Comparison of ENCODE assay signal across 2 cellular contexts in the genomic region with DNA sequence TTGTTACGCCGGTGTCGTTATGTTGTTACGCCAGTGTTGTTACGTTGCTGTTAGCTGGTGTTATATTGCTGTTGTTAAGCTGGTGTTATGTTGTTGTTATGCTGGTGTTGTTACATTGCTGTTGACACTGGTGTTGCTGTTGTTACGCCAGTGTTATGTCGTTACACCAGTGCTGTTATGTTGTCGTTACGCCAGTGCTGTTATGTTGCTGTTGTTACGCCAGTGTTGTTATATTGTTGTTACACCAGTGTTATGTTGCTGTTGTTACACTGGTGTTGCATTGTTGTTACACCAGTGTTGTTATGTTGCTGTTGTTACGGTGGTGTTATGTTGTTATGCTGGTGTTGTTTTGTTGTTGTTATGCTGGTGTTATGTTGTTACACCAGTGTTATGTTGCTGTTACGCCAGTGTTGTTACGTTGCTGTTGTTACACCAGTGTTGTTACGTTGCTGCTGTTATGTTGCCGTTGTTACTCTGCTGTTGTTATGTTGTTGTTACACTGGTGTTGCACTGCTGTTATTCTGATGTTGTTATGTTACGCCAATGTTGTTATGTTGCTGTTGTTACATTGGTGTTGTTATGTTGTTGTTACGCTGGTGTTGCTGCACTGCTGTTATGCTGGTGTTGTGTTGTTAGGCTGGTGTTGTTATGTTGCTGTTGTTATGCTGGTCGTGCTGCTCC.
TF ChIP-seq lines count a peak whose summit lies in the region.

No MANE protein-coding gene starts in this region.

TF ChIP-seq in GM23338, 12 proteins besides CTCF, POLR2A, EP300 and RAD21 (continues in another document):
- TF ChIP-seq STAT1 (IDR thresholded peaks at IDR 0.05; ENCODE audit: unreplicated experiment) (no peak), EZH2phosphoT487 (IDR thresholded peaks at IDR 0.05; ENCODE audit: unreplicated experiment) (no peak), POLR2AphosphoS5 (IDR thresholded peaks at IDR 0.05; ENCODE audit: low read depth) (no peak), ZNF114 (CRISPR knock-in tag; IDR thresholded peaks at IDR 0.05) (no peak), ZNF462 (CRISPR knock-in tag; IDR thresholded peaks at IDR 0.05) (no peak), JUNB (IDR thresholded peaks at IDR 0.05; ENCODE audit: unreplicated experiment) (no peak), CREB1 (CRISPR knock-in tag; IDR thresholded peaks at IDR 0.05; ENCODE audit: low read depth) (no peak), NANOG (IDR thresholded peaks at IDR 0.05; ENCODE audit: borderline replicate concordance) (no peak), ZNF331 (CRISPR knock-in tag; IDR thresholded peaks at IDR 0.05; ENCODE audit: low read depth) (no peak)
- TF ChIP-seq, protein P1, sequence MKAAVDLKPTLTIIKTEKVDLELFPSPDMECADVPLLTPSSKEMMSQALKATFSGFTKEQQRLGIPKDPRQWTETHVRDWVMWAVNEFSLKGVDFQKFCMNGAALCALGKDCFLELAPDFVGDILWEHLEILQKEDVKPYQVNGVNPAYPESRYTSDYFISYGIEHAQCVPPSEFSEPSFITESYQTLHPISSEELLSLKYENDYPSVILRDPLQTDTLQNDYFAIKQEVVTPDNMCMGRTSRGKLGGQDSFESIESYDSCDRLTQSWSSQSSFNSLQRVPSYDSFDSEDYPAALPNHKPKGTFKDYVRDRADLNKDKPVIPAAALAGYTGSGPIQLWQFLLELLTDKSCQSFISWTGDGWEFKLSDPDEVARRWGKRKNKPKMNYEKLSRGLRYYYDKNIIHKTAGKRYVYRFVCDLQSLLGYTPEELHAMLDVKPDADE (IDR thresholded peaks at IDR 0.05), result no peak

TF ChIP-seq in GM12878, 131 proteins besides CTCF, POLR2A, EP300 and RAD21:
- TF ChIP-seq NR2C2 (IDR thresholded peaks at IDR 0.05; ENCODE audit: borderline replicate concordance, control insufficient read depth, insufficient read length, low read depth) (peak; percentile 20), BRCA1 (IDR thresholded peaks at IDR 0.05; ENCODE audit: low read depth, low read length) (no peak)
